18 cellular contexts compared by ENCODE assay signal in the genomic region with DNA sequence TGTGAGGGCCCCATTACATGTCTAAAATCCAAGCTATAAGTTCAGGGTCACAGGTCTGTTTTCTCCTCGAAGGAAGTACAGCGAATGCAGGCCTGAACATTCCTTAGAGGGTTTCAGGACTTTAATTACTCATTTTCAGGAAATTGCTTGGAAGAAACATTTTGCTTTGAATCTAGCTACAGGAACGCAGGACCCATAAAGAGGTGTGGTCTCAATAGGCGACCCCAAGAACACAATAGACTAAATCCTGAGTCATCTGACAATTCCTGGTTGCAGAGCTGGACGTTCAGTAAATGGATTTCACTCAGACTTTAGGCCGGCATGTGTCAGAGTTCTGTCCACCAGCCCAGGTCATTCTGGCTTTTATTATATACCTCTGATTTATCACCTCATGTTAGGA. TPM values are rescaled to one million over a fixed set of nuclear protein-coding genes. Genes with fewer than 3 reads are reported as not detected.
A peak's percentile ranks its signal among the peaks of the same experiment; 100 is the strongest.
DNase-seq lines count a peak whose midpoint lies in the region; ATAC-seq and TF ChIP-seq lines count a peak whose summit lies in the region.
"Had no signal": no experiment of that assay in that cellular context is flagged by ENCODE, and none has a peak within 500 bp of the region (broad histone marks: within the 10 kb centered on the region; RNA-seq: fewer than 3 reads in every experiment).

No MANE protein-coding gene starts in this region.

- H3K4me1 Mint-ChIP-seq in stimulated activated naive B cell treated with anti-CD40 and anti-IgM and Interleukin-4, amounts not matched to agents 10 μg/mL and 1 μg/mL and 100 μg/mL, for 72 hours, result peaks cover 1 to 25% of the 10 kb centered on the region in 2 donors
- H3K4me1 Mint-ChIP-seq: natural killer cell had no signal

- peak overlapping the region; percentile 7 for H3K27ac ChIP-seq in SJSA1
- peak overlapping the region in 3 of 4 donors; percentile 57 to 66 (median 59) for H3K27ac ChIP-seq in esophagus squamous epithelium
- H3K27ac ChIP-seq in mesodermal cell (ENCODE audit: low read depth, low read length, severe bottlenecking), result peak overlapping the region; percentile 72
- peak overlapping the region; percentile 51 for H3K27ac ChIP-seq in suprapubic skin
- H3K27ac ChIP-seq: colonic mucosa had no signal

- TF ChIP-seq EP300 in suprapubic skin (IDR thresholded peaks at IDR 0.05), result no peak

- H3K4me3 ChIP-seq in SJSA1 (no peak overlapping the region), esophagus squamous epithelium (no peak overlapping the region), mesodermal cell (ENCODE audit: extremely low read depth, insufficient read depth, low read length, poor library complexity, severe bottlenecking) (no peak overlapping the region), suprapubic skin (no peak overlapping the region)
- H3K4me3 ChIP-seq: colonic mucosa, Peyer's patch had no signal

- H3K4me1 ChIP-seq in SJSA1 (replicated peaks) (peaks cover 36% of the 10 kb centered on the region), esophagus squamous epithelium (no peaks in the 10 kb centered on the region), mesodermal cell (ENCODE audit: control insufficient read depth, insufficient read depth, low read length, poor library complexity, severe bottlenecking) (peaks cover 19% of the 10 kb centered on the region), suprapubic skin (peaks cover 5% of the 10 kb centered on the region)
- H3K4me1 ChIP-seq: Caco-2, colonic mucosa, Peyer's patch had no signal

- no peaks in the 10 kb centered on the region for H3K36me3 Mint-ChIP-seq in stimulated activated naive B cell treated with anti-CD40 and anti-IgM and Interleukin-4, amounts not matched to agents 10 μg/mL and 1 μg/mL and 100 μg/mL, for 72 hours
- H3K36me3 Mint-ChIP-seq: natural killer cell had no signal

- no peak overlapping the region for H3K27ac Mint-ChIP-seq in stimulated activated naive B cell treated with anti-CD40 and anti-IgM and Interleukin-4, amounts not matched to agents 10 μg/mL and 1 μg/mL and 100 μg/mL, for 72 hours
- H3K27ac Mint-ChIP-seq: natural killer cell; stimulated activated naive CD8-positive, alpha-beta T cell treated with anti-CD3 and anti-CD28 coated beads, Interleukin-15, Interleukin-2, amounts not matched to agents 100 ng/mL and 50 ng/mL, for 24 hours had no signal

- intact Hi-C loops in esophagus squamous epithelium (cut with DNase I), result no loop called here

- no peaks in the 10 kb centered on the region for H3K9me3 ChIP-seq in SJSA1 (replicated peaks)
- H3K9me3 ChIP-seq in esophagus squamous epithelium, result no peaks in the 10 kb centered on the region
- H3K9me3 ChIP-seq in mesodermal cell (ENCODE audit: control insufficient read depth, low read length), result no peaks in the 10 kb centered on the region
- no peaks in the 10 kb centered on the region for H3K9me3 ChIP-seq in suprapubic skin
- H3K9me3 ChIP-seq: Caco-2, colonic mucosa, Peyer's patch had no signal

- DNase-seq in SJSA1 (ENCODE audit: low read depth in 1 of 2, low spot score in 2 of 2), result peak in 1 of 2 experiments; percentile 31
- DNase-seq in esophagus squamous epithelium (lab: John Stamatoyannopoulos, UW), result no peak
- DNase-seq in suprapubic skin (ENCODE audit: low spot score in 2 of 2), result no peak
- no peak for DNase-seq in stimulated activated naive B cell treated with anti-CD40 and anti-IgM and Interleukin-4, amounts not matched to agents 10 μg/mL and 1 μg/mL and 100 μg/mL, for 72 hours
- DNase-seq in NOMO-1 (lab: John Stamatoyannopoulos, UW; ENCODE audit: unreplicated experiment in 2 of 2), result no peak
- DNase-seq in NCI-H446 (lab: John Stamatoyannopoulos, UW), result no peak
- DNase-seq in CD1c-positive myeloid dendritic cell (ENCODE audit: extremely low spot score), result no peak
- DNase-seq: activated CD4-positive, alpha-beta T cell treated with anti-CD3 and anti-CD28 coated beads, Interleukin-2, amount 50 U/mL, for 48 hours; activated naive CD4-positive, alpha-beta T cell treated with Interleukin-2 at 50 U/mL for 16 hours; anterior cingulate cortex; Caco-2; colonic mucosa; natural killer cell; NCI-H1694; Peyer's patch; SW 1271 had no signal

- H3K27me3 ChIP-seq in SJSA1 (replicated peaks) (no peaks in the 10 kb centered on the region), esophagus squamous epithelium (no peaks in the 10 kb centered on the region), suprapubic skin (peaks cover 2% of the 10 kb centered on the region)
- H3K27me3 ChIP-seq: colonic mucosa, Peyer's patch had no signal

- TF ChIP-seq CTCF in esophagus squamous epithelium (IDR thresholded peaks at IDR 0.05) (no peak), suprapubic skin (IDR thresholded peaks at IDR 0.05) (no peak)

- no peaks in the 10 kb centered on the region for H3K9me3 Mint-ChIP-seq in stimulated activated naive B cell treated with anti-CD40 and anti-IgM and Interleukin-4, amounts not matched to agents 10 μg/mL and 1 μg/mL and 100 μg/mL, for 72 hours
- H3K9me3 Mint-ChIP-seq: natural killer cell; stimulated activated naive CD8-positive, alpha-beta T cell treated with anti-CD3 and anti-CD28 coated beads, Interleukin-15, Interleukin-2, amounts not matched to agents 100 ng/mL and 50 ng/mL, for 24 hours had no signal

- 51 to 73% methylated on average over 6 of the region's 6 CpGs for WGBS in esophagus squamous epithelium, 2 donors
- WGBS in mesodermal cell (ENCODE audit: insufficient coverage in 2 of 2), 2 experiments, result 83 to 88% methylated on average over 5 to 6 of the region's 6 CpGs
- WGBS in suprapubic skin, result 73% methylated on average over 6 of the region's 6 CpGs

- ATAC-seq in stimulated activated naive B cell treated with anti-CD40 and anti-IgM and Interleukin-4, amounts not matched to agents 10 μg/mL and 1 μg/mL and 100 μg/mL, for 72 hours (replicated peaks), result no peak

- H3K27me3 Mint-ChIP-seq in stimulated activated naive B cell treated with anti-CD40 and anti-IgM and Interleukin-4, amounts not matched to agents 10 μg/mL and 1 μg/mL and 100 μg/mL, for 72 hours, result peaks cover 31 to 62% of the 10 kb centered on the region in 2 donors

- H3K36me3 ChIP-seq in SJSA1 (no peaks in the 10 kb centered on the region), esophagus squamous epithelium (no peaks in the 10 kb centered on the region), mesodermal cell (ENCODE audit: control insufficient read depth, insufficient read depth, low read length) (no peaks in the 10 kb centered on the region), suprapubic skin (no peaks in the 10 kb centered on the region)
- H3K36me3 ChIP-seq: colonic mucosa, Peyer's patch had no signal

- peak in 1 of 4 donors; percentile 17 for TF ChIP-seq POLR2A in esophagus squamous epithelium (IDR thresholded peaks at IDR 0.05)
- no peak for TF ChIP-seq POLR2A in suprapubic skin (IDR thresholded peaks at IDR 0.05)

- no peak overlapping the region for H3K4me3 Mint-ChIP-seq in stimulated activated naive B cell treated with anti-CD40 and anti-IgM and Interleukin-4, amounts not matched to agents 10 μg/mL and 1 μg/mL and 100 μg/mL, for 72 hours
- H3K4me3 Mint-ChIP-seq: natural killer cell; stimulated activated naive CD8-positive, alpha-beta T cell treated with anti-CD3 and anti-CD28 coated beads, Interleukin-15, Interleukin-2, amounts not matched to agents 100 ng/mL and 50 ng/mL, for 24 hours had no signal

RNA-seq across cellular contexts. Expression of a gene that starts 1.0 kb away (rescaled TPM):
- 0.89 TPM in 1 of 2 replicates, not detected in the other for total RNA-seq in SJSA1 (2014; rRNA removed; shearing (Covaris generic))
- total RNA-seq in esophagus squamous epithelium (10 to 100 TPM in 1 of 4 donors, 1 to 10 TPM in 3; 2.5 to 10.9 (median 8.4) TPM), suprapubic skin (10 to 100 TPM in 1 of 4 donors, 1 to 10 TPM in 3; 3.3 to 10.1 (median 6.3) TPM)
- 17.1 TPM for polyA plus RNA-seq in mesodermal cell (2013, experiment 1 of 2)
- 10.6 TPM for polyA plus RNA-seq in mesodermal cell (2013, experiment 2 of 2)
- total RNA-seq: Caco-2 had no signal

Comparison
In these comparisons a context has a peak if more than half of its experiments do, and no peak if none do; other contexts are left out.
1. H3K27ac ChIP-seq: peak in every context shown above with its lines; median percentile 72 in mesodermal cell; 59 in esophagus squamous epithelium; 51 in suprapubic skin; 7 in SJSA1.